Comparison of ENCODE assay signal across 10 cellular contexts in the genomic region with DNA sequence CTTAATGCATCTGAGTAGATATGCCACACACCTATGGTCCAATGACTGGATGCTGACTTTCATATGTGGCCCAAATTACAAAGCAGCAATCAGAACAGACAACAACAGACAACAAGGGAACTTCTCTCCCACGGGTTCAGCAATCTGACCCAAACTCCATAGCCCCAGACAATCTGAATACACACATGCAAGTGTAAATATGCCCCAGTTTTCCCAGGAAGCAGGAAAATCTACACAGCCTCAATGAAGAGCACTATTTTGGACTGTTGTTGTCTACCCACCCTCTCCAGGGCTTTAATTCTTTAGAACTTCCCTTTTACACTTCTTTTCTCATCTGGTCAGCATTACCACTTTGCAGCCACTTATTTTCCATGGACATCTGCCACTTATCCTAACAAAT. TPM values are rescaled to one million over a fixed set of nuclear protein-coding genes. Genes with fewer than 3 reads are reported as not detected.
A peak's percentile ranks its signal among the peaks of the same experiment; 100 is the strongest.
DNase-seq lines count a peak whose midpoint lies in the region; ATAC-seq and TF ChIP-seq lines count a peak whose summit lies in the region.
"Had no signal": no experiment of that assay in that cellular context is flagged by ENCODE, and none has a peak within 500 bp of the region (broad histone marks: within the 10 kb centered on the region; RNA-seq: fewer than 3 reads in every experiment).

No MANE protein-coding gene starts in this region.

- peaks cover 86% of the 10 kb centered on the region for H3K79me2 ChIP-seq in GM23248 (ENCODE audit: insufficient read depth)
- H3K79me2 ChIP-seq in SU-DHL-6 (ENCODE audit: insufficient read depth, low read length): peaks cover 49% of the 10 kb centered on the region

- TF ChIP-seq POLR2A in gastrocnemius medialis (IDR thresholded peaks at IDR 0.05): no peak
- TF ChIP-seq POLR2A in vagina (IDR thresholded peaks at IDR 0.05): no peak

- H4K20me1 ChIP-seq in GM23248 (ENCODE audit: insufficient read depth): peaks cover 6% of the 10 kb centered on the region; the same call in 1 of the 2 replicates
- H4K20me1 ChIP-seq in SU-DHL-6 (ENCODE audit: low read depth, low read length): peaks cover 20% of the 10 kb centered on the region

- no peaks in the 10 kb centered on the region for H3K9me3 Mint-ChIP-seq in endothelial cell (ENCODE audit: unreplicated experiment)

- H3K4me2 ChIP-seq in GM23248 (ENCODE audit: unreplicated experiment) (peak overlapping the region; percentile 28), SU-DHL-6 (ENCODE audit: low read depth, low read length, poor library complexity, severe bottlenecking) (peak overlapping the region; percentile 31)

- H3K4me3 ChIP-seq in GM23248 (peak overlapping the region; percentile 87), SU-DHL-6 (ENCODE audit: insufficient read depth, low read length, poor library complexity, severe bottlenecking) (no peak overlapping the region), gastrocnemius medialis (peak overlapping the region in 3 of 4 donors; percentile 89 to 94 (median 93)), vagina (peak overlapping the region in 1 of 2 donors; percentile 85)

- H3K9me2 ChIP-seq in GM23248 (ENCODE audit: insufficient read depth): no peaks in the 10 kb centered on the region
- H3K9me2 ChIP-seq in SU-DHL-6 (replicated peaks; ENCODE audit: insufficient read depth, low read length): no peaks in the 10 kb centered on the region

- H3K27ac Mint-ChIP-seq in endothelial cell (ENCODE audit: unreplicated experiment): no peak overlapping the region

- H3K36me3 Mint-ChIP-seq in endothelial cell (ENCODE audit: low read depth, unreplicated experiment): peaks cover 17% of the 10 kb centered on the region

- ATAC-seq in gastrocnemius medialis (no peak), GM21526 (IDR thresholded peaks at IDR 0.05; ENCODE audit: low FRiP score, unreplicated experiment) (no peak), HG02763 (IDR thresholded peaks at IDR 0.05; ENCODE audit: unreplicated experiment) (no peak)

- H3K36me3 ChIP-seq in GM23248 (ENCODE audit: low read depth): no peaks in the 10 kb centered on the region
- H3K36me3 ChIP-seq in SU-DHL-6 (ENCODE audit: low read length): 0 out of 2 replicates have a peak, but pooled peaks cover 2% of the 10 kb centered on the region
- H3K36me3 ChIP-seq in gastrocnemius medialis: no peaks in the 10 kb centered on the region
- H3K36me3 ChIP-seq in vagina: no peaks in the 10 kb centered on the region

- no peaks in the 10 kb centered on the region for H3K9me3 ChIP-seq in GM23248 (ENCODE audit: low read depth)
- no peaks in the 10 kb centered on the region for H3K9me3 ChIP-seq in SU-DHL-6 (ENCODE audit: insufficient read depth, low read length)
- H3K9me3 ChIP-seq in gastrocnemius medialis: no peaks in the 10 kb centered on the region
- no peaks in the 10 kb centered on the region for H3K9me3 ChIP-seq in vagina

- peaks cover 22% of the 10 kb centered on the region for H3F3A ChIP-seq in GM23248 (ENCODE audit: insufficient read depth)
- peaks cover 9% of the 10 kb centered on the region; the same call in 1 of the 2 replicates for H3F3A ChIP-seq in SU-DHL-6 (ENCODE audit: insufficient read depth)

- peaks cover 39% of the 10 kb centered on the region for H3K4me1 ChIP-seq in GM23248 (ENCODE audit: insufficient read depth)
- peaks cover 71 to 83% of the 10 kb centered on the region in 2 donors for H3K4me1 ChIP-seq in gastrocnemius medialis
- H3K4me1 ChIP-seq in vagina: peaks cover 71% of the 10 kb centered on the region

- 50 to 65% methylated on average over 1 of the region's 1 CpG for WGBS in GM23248 (ENCODE audit: low coverage in 1 of 2, low lambda C conversion rate in 2 of 2, missing lambda C conversion rate in 2 of 2), 2 experiments

- peaks cover 11% of the 10 kb centered on the region for H3K27me3 Mint-ChIP-seq in endothelial cell (ENCODE audit: unreplicated experiment)

- H3K4me3 Mint-ChIP-seq in endothelial cell (ENCODE audit: unreplicated experiment): peak overlapping the region; percentile 26

- TF ChIP-seq CTCF in SU-DHL-6 (IDR thresholded peaks at IDR 0.05; ENCODE audit: insufficient read depth, low read length, poor library complexity, severe bottlenecking) (no peak), endothelial cell (IDR thresholded peaks at IDR 0.05; ENCODE audit: unreplicated experiment) (no peak), gastrocnemius medialis (IDR thresholded peaks at IDR 0.05 in 4 of 5, conservative IDR thresholded peaks at IDR 0.05 in 1 of 5) (no peak), vagina (IDR thresholded peaks at IDR 0.05) (no peak)

- H3K4me1 Mint-ChIP-seq in endothelial cell (ENCODE audit: unreplicated experiment): peaks cover 42% of the 10 kb centered on the region

- intact Hi-C loops in gastrocnemius medialis (cut with DNase I; ENCODE audit: low total_unique reads): loop anchor here (5.0 kb wide), 3 partner anchors 73 to 207 kb away; a partner anchor contains a TSS
- intact Hi-C loops in vagina (cut with DNase I): loop anchor here (10.0 kb wide), 2 partner anchors 209 to 231 kb away; a partner anchor contains a TSS

- DNase-seq in GM23248: no peak
- no peak for DNase-seq in endothelial cell (ENCODE audit: low spot score)
- DNase-seq in gastrocnemius medialis: no peak
- no peak for DNase-seq in vagina (ENCODE audit: extremely low spot score in 2 of 2)
- DNase-seq: cortex of kidney, NCI-H2107 had no signal

- H3K9ac ChIP-seq in GM23248 (peak overlapping the region; percentile 28; the same call in 1 of the 2 replicates), SU-DHL-6 (ENCODE audit: low read length) (no peak overlapping the region)

- no peaks in the 10 kb centered on the region for H3K27me3 ChIP-seq in GM23248 (replicated peaks; ENCODE audit: insufficient read depth)
- no peaks in the 10 kb centered on the region for H3K27me3 ChIP-seq in SU-DHL-6 (ENCODE audit: low read length)
- no peaks in the 10 kb centered on the region for H3K27me3 ChIP-seq in gastrocnemius medialis
- no peaks in the 10 kb centered on the region for H3K27me3 ChIP-seq in vagina

- H2AFZ ChIP-seq in GM23248: no peak overlapping the region
- H2AFZ ChIP-seq in SU-DHL-6 (ENCODE audit: low read depth, low read length, severe bottlenecking): no peak overlapping the region

- in situ Hi-C loops in GM23248 (cut with MboI): no loop called here
- in situ Hi-C loops in gastrocnemius medialis (cut with MboI; ENCODE audit: low sequenced_read_pairs in 4 of 4): loop anchor here in 2 of 4 donors (10.0 to 25.0 kb wide), 3 partner anchors 222 to 231 kb away; no protein-coding TSS in a partner anchor

- no peak overlapping the region for H3K27ac ChIP-seq in GM23248
- H3K27ac ChIP-seq in SU-DHL-6 (ENCODE audit: low read depth, low read length): no peak overlapping the region
- H3K27ac ChIP-seq in gastrocnemius medialis: peak overlapping the region; percentile 87 to 98 (median 96)
- H3K27ac ChIP-seq in vagina: no peak overlapping the region
- H3K27ac ChIP-seq: RWPE1 had no signal

RNA-seq across cellular contexts. Expression of a gene that starts 2.0 kb away (rescaled TPM):
- total RNA-seq in GM23248 (2014; rRNA removed; shearing (Covaris generic)): 57.8 and 70.4 TPM in 2 replicates
- 12.3 and 12.8 TPM in 2 replicates for polyA plus RNA-seq in GM23248 (2016; fragmentation: Nextera tagmentation; extraction: Ambion mirVana)
- total RNA-seq in endothelial cell (ENCODE audit: unreplicated experiment): 169 TPM
- 10 to 100 TPM; 23.9 to 68.1 (median 39.5) TPM for total RNA-seq in gastrocnemius medialis
- 28.5 TPM for total RNA-seq in vagina

Comparison
In these comparisons a context has a peak if more than half of its experiments do, and no peak if none do; other contexts are left out.
1. H3K27ac ChIP-seq: peak in gastrocnemius medialis (4 of 4); none in GM23248 (single experiment), SU-DHL-6 (single experiment) and vagina (single experiment).